Comparison of ENCODE assay signal across 26 cellular contexts in the genomic region with DNA sequence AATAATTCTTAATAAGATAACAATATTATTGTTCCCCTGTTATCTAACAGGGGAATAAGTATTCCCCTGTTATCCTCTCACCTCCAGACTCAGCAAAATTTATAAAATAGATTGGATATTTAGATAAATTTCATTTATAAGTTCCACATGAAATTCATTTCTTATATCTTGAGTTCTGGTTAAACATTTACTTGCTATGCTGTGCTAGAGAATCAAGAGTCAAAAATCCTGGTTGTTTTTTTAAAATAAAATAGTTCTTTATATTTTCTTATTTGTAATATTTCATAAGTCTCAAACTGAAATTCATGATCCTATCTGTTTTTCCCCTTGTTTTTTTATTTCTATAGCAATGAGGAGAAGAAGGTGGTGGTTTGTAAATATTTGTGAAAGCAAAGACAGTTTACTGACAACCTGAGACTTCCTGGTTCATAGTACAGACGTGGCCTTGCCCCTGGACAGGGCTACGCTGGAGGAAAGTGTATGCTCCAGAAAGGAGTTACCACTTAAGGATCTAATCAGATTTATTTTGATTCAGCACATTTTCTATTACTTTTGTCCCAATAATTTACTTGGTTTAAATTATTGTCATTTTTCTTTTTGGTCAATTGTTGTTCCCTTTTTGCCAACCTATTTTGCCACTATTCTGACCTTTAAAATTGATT. TPM values are rescaled to one million over a fixed set of nuclear protein-coding genes. Genes with fewer than 3 reads are reported as not detected.
DNase-seq lines count a peak whose midpoint lies in the region; ATAC-seq, FAIRE-seq and TF ChIP-seq lines count a peak whose summit lies in the region.
"Had no signal": no experiment of that assay in that cellular context is flagged by ENCODE, and none has a peak within 500 bp of the region (broad histone marks: within the 10 kb centered on the region; RNA-seq: fewer than 3 reads in every experiment).

No MANE protein-coding gene starts in this region.

- BruUV-seq in HepG2 (replicated peaks; lab: Mats Ljungman, UMichigan) = no TSS peak

- H3K27me3 Mint-ChIP-seq in astrocyte (ENCODE audit: low read depth, unreplicated experiment) = no peaks in the 10 kb centered on the region
- H3K27me3 Mint-ChIP-seq in activated T-cell treated with anti-CD3 and anti-CD28 coated beads, Interleukin-2, amount 50 U/mL, for 24 hours = peaks cover 26% of the 10 kb centered on the region
- H3K27me3 Mint-ChIP-seq: dendritic cell treated with granulocyte-macrophage colony-stimulating factor and Interleukin-4, amounts not matched to agents 40 ng/mL and 50 ng/mL, for 4 days had no signal

- CTCF ChIA-PET in A549 (lab: Yijun Ruan, JAX) (no interaction called here), HepG2 (lab: Yijun Ruan, JAX; ENCODE audit: low intra/inter-chr PET ratio, low total read pairs) (no interaction called here)

- H3K9ac ChIP-seq in astrocyte (ENCODE audit: low read length) (no peak overlapping the region), HepG2 (ENCODE audit: insufficient read depth, low read depth, low read length) (no peak overlapping the region), smooth muscle cell (ENCODE audit: low read depth) (no peak overlapping the region)
- H3K9ac ChIP-seq: GM23248, parathyroid adenoma had no signal

- no peaks in the 10 kb centered on the region for H3K9me3 ChIP-seq in A549
- no peaks in the 10 kb centered on the region for H3K9me3 ChIP-seq in astrocyte (ENCODE audit: insufficient read depth, low read depth, low read length)
- H3K9me3 ChIP-seq in HepG2 (ENCODE audit: low read length) = no peaks in the 10 kb centered on the region
- H3K9me3 ChIP-seq in smooth muscle cell (replicated peaks; ENCODE audit: low read depth) = no peaks in the 10 kb centered on the region
- H3K9me3 ChIP-seq: thoracic aorta had no signal

- TF ChIP-seq EP300 in A549 (IDR thresholded peaks at IDR 0.05) (no peak), HepG2 (IDR thresholded peaks at IDR 0.05; ENCODE audit: low read depth in 2 of 2, low read length in 2 of 2) (no peak), HepG2 (CRISPR knock-in tag; IDR thresholded peaks at IDR 0.05; ENCODE audit: borderline replicate concordance) (no peak)

- H3K27me3 ChIP-seq in astrocyte (ENCODE audit: insufficient read depth, low read length) = no peaks in the 10 kb centered on the region
- no peaks in the 10 kb centered on the region for H3K27me3 ChIP-seq in HepG2 (ENCODE audit: control insufficient read depth in 1 of 2, insufficient read depth in 2 of 2, low read length in 2 of 2)
- H3K27me3 ChIP-seq in smooth muscle cell (ENCODE audit: low read depth) = no peaks in the 10 kb centered on the region

- H3K79me2 ChIP-seq in astrocyte (ENCODE audit: insufficient read depth, low read length) = no peaks in the 10 kb centered on the region
- H3K79me2 ChIP-seq in HepG2 (ENCODE audit: insufficient read depth, low read length) = no peaks in the 10 kb centered on the region
- no peaks in the 10 kb centered on the region for H3K79me2 ChIP-seq in smooth muscle cell (ENCODE audit: low read depth)
- H3K79me2 ChIP-seq: parathyroid adenoma had no signal

- H3F3A ChIP-seq in smooth muscle cell (ENCODE audit: low read depth) = no peaks in the 10 kb centered on the region

- FAIRE-seq in A549 (lab: Jason Lieb, UNC) = no peak
- FAIRE-seq in astrocyte (lab: Jason Lieb, UNC) = no peak
- peak; percentile 39 for FAIRE-seq in HepG2 (lab: Jason Lieb, UNC)
- FAIRE-seq: bronchial epithelial cell, GM12878, GM19239 had no signal

- in situ Hi-C loops in HepG2 (cut with HindIII; ENCODE audit: extremely low pct_ligation_motif_present, low pct_unique_long_range_greater_than_20kb) = no loop called here

- H2AFZ ChIP-seq in astrocyte (ENCODE audit: low read depth, low read length) = no peak overlapping the region
- no peak overlapping the region for H2AFZ ChIP-seq in HepG2 (ENCODE audit: low read length)
- H2AFZ ChIP-seq in smooth muscle cell (ENCODE audit: low read depth) = no peak overlapping the region
- H2AFZ ChIP-seq: parathyroid adenoma had no signal

- WGBS in A549 (ENCODE audit: missing lambda C conversion rate) = 2% methylated on average over 2 of the region's 2 CpGs
- WGBS in HepG2 (ENCODE audit: low lambda C conversion rate) = 0% methylated on average over 2 of the region's 2 CpGs
- WGBS in smooth muscle cell (ENCODE audit: low lambda C conversion rate) = 88% methylated on average over 2 of the region's 2 CpGs

- DNase-seq in A549 (ENCODE audit: low read depth in 1 of 2, low spot score in 1 of 2) (peak; percentile 20 to 71), LoVo (ENCODE audit: low spot score) (peak; percentile 58), astrocyte (ENCODE audit: low read depth) (no peak), HepG2 (ENCODE audit: low spot score) (no peak), NCI-H146 (lab: John Stamatoyannopoulos, UW) (no peak), NCI-H345 treated with DMSO at 0.1 percent for 48 hours (lab: John Stamatoyannopoulos, UW; ENCODE audit: unreplicated experiment) (no peak), smooth muscle cell (lab: John Stamatoyannopoulos, UW; ENCODE audit: unreplicated experiment) (no peak)
- DNase-seq in activated T-cell treated with anti-CD3 and anti-CD28 coated beads, Interleukin-2, amount 50 U/mL, for 24 hours = no peak
- DNase-seq: activated CD4-positive, alpha-beta T cell treated with anti-CD3 and anti-CD28 coated beads, Interleukin-2, amount 10 ng/mL, durations not matched to agents 24 days and 14 days; activated naive CD8-positive, alpha-beta T cell treated with anti-CD3 and anti-CD28 coated beads, Interleukin-2, amount 50 U/mL, for 24 hours; DMS 273 treated with DMSO at 0.1 percent for 48 hours; natural killer cell; NCI-H1694 treated with DMSO at 0.1 percent for 48 hours; NCI-H345; stimulated activated CD4-positive, alpha-beta T cell treated with anti-CD3 and anti-CD28 coated beads, Interleukin-1b, Interleukin-23, amount 100 ng/mL, for 48 hours; stimulated activated naive B cell treated with anti-CD40 and anti-IgM and Interleukin-4, amounts not matched to agents 10 μg/mL and 1 μg/mL and 100 μg/mL, for 72 hours; SW 1271 had no signal

- TF ChIP-seq POLR2A in A549 (IDR thresholded peaks at IDR 0.05; ENCODE audit: low read length) (no peak), HepG2 (IDR thresholded peaks at IDR 0.05; ENCODE audit: insufficient read depth in 1 of 2, low read depth in 2 of 2, low read length in 2 of 2) (no peak)

- no peaks in the 10 kb centered on the region for H3K36me3 Mint-ChIP-seq in astrocyte (ENCODE audit: low read depth, unreplicated experiment)
- H3K36me3 Mint-ChIP-seq in activated T-cell treated with anti-CD3 and anti-CD28 coated beads, Interleukin-2, amount 50 U/mL, for 24 hours (ENCODE audit: low read depth) = no peaks in the 10 kb centered on the region
- H3K36me3 Mint-ChIP-seq: natural killer cell; stimulated activated naive B cell treated with anti-CD40 and anti-IgM and Interleukin-4, amounts not matched to agents 10 μg/mL and 1 μg/mL and 100 μg/mL, for 72 hours had no signal

- POLR2A ChIA-PET in A549 (lab: Yijun Ruan, JAX) = no interaction called here
- POLR2A ChIA-PET in HepG2 (lab: Yijun Ruan, JAX) = no interaction called here

- no peak overlapping the region for H3K4me3 Mint-ChIP-seq in astrocyte (ENCODE audit: unreplicated experiment)
- no peak overlapping the region for H3K4me3 Mint-ChIP-seq in activated T-cell treated with anti-CD3 and anti-CD28 coated beads, Interleukin-2, amount 50 U/mL, for 24 hours
- H3K4me3 Mint-ChIP-seq: activated CD4-positive, alpha-beta T cell treated with anti-CD3 and anti-CD28 coated beads, Interleukin-2, amount 10 ng/mL, durations not matched to agents 24 days and 14 days; activated naive CD8-positive, alpha-beta T cell treated with anti-CD3 and anti-CD28 coated beads, Interleukin-2, amount 50 U/mL, for 24 hours; dendritic cell treated with granulocyte-macrophage colony-stimulating factor and Interleukin-4, amounts not matched to agents 40 ng/mL and 50 ng/mL, for 4 days; natural killer cell; stimulated activated naive B cell treated with anti-CD40 and anti-IgM and Interleukin-4, amounts not matched to agents 10 μg/mL and 1 μg/mL and 100 μg/mL, for 72 hours had no signal

- H3K36me3 ChIP-seq in astrocyte (ENCODE audit: insufficient read depth, low read length) = no peaks in the 10 kb centered on the region
- no peaks in the 10 kb centered on the region for H3K36me3 ChIP-seq in HepG2 (replicated peaks in 1 of 2; ENCODE audit: control insufficient read depth in 1 of 2, insufficient read depth in 2 of 2, low read length in 2 of 2)
- H3K36me3 ChIP-seq in smooth muscle cell (ENCODE audit: low read depth) = no peaks in the 10 kb centered on the region
- H3K36me3 ChIP-seq: thoracic aorta had no signal

- peak overlapping the region; percentile 69 for H3K27ac Mint-ChIP-seq in astrocyte (ENCODE audit: unreplicated experiment)
- H3K27ac Mint-ChIP-seq in activated T-cell treated with anti-CD3 and anti-CD28 coated beads, Interleukin-2, amount 50 U/mL, for 24 hours = no peak overlapping the region
- H3K27ac Mint-ChIP-seq: activated CD4-positive, alpha-beta T cell treated with anti-CD3 and anti-CD28 coated beads, Interleukin-2, amount 10 ng/mL, durations not matched to agents 24 days and 14 days; activated naive CD8-positive, alpha-beta T cell treated with anti-CD3 and anti-CD28 coated beads, Interleukin-2, amount 50 U/mL, for 24 hours; dendritic cell treated with granulocyte-macrophage colony-stimulating factor and Interleukin-4, amounts not matched to agents 40 ng/mL and 50 ng/mL, for 4 days; natural killer cell; stimulated activated naive B cell treated with anti-CD40 and anti-IgM and Interleukin-4, amounts not matched to agents 10 μg/mL and 1 μg/mL and 100 μg/mL, for 72 hours had no signal

- TF ChIP-seq CTCF in A549 (IDR thresholded peaks at IDR 0.05) = no peak
- TF ChIP-seq CTCF in astrocyte (IDR thresholded peaks at IDR 0.05; ENCODE audit: insufficient read depth, low read depth, low read length) = no peak
- no peak for TF ChIP-seq CTCF in HepG2 (CRISPR knock-in tag; IDR thresholded peaks at IDR 0.05)
- TF ChIP-seq CTCF in smooth muscle cell (IDR thresholded peaks at IDR 0.05; ENCODE audit: borderline replicate concordance, insufficient read depth, poor library complexity, severe bottlenecking) = no peak

- H3K4me2 ChIP-seq in A549 (peak overlapping the region; percentile 60), astrocyte (ENCODE audit: low read length) (no peak overlapping the region), HepG2 (ENCODE audit: low read depth, low read length) (peak overlapping the region; percentile 39; the same call in 1 of the 2 replicates), smooth muscle cell (no peak overlapping the region)

- H3K9me3 Mint-ChIP-seq in astrocyte (ENCODE audit: unreplicated experiment) = no peaks in the 10 kb centered on the region
- no peaks in the 10 kb centered on the region for H3K9me3 Mint-ChIP-seq in activated T-cell treated with anti-CD3 and anti-CD28 coated beads, Interleukin-2, amount 50 U/mL, for 24 hours
- H3K9me3 Mint-ChIP-seq: activated CD4-positive, alpha-beta T cell treated with anti-CD3 and anti-CD28 coated beads, Interleukin-2, amount 10 ng/mL, durations not matched to agents 24 days and 14 days; activated naive CD8-positive, alpha-beta T cell treated with anti-CD3 and anti-CD28 coated beads, Interleukin-2, amount 50 U/mL, for 24 hours; dendritic cell treated with granulocyte-macrophage colony-stimulating factor and Interleukin-4, amounts not matched to agents 40 ng/mL and 50 ng/mL, for 4 days; natural killer cell; stimulated activated naive B cell treated with anti-CD40 and anti-IgM and Interleukin-4, amounts not matched to agents 10 μg/mL and 1 μg/mL and 100 μg/mL, for 72 hours had no signal

- peak; percentile 83 to 93; a peak in 5 of 6 replicates for ATAC-seq in A549
- ATAC-seq in HepG2 = no peak
- ATAC-seq: activated naive CD8-positive, alpha-beta T cell treated with anti-CD3 and anti-CD28 coated beads, Interleukin-2, amount 50 U/mL, for 24 hours; natural killer cell; stimulated activated naive B cell treated with anti-CD40 and anti-IgM and Interleukin-4, amounts not matched to agents 10 μg/mL and 1 μg/mL and 100 μg/mL, for 72 hours had no signal

- TF ChIP-seq RAD21 in A549 (conservative IDR thresholded peaks at IDR 0.05 in 1 of 2, IDR thresholded peaks at IDR 0.05 in 1 of 2) = no peak
- no peak for TF ChIP-seq RAD21 in HepG2 (CRISPR knock-in tag; IDR thresholded peaks at IDR 0.05)

- peaks cover 25% of the 10 kb centered on the region for H3K4me1 ChIP-seq in A549
- no peaks in the 10 kb centered on the region for H3K4me1 ChIP-seq in astrocyte (ENCODE audit: insufficient read depth, low read length)
- H3K4me1 ChIP-seq in HepG2 (ENCODE audit: insufficient read depth, low read length) = peaks cover 17% of the 10 kb centered on the region
- H3K4me1 ChIP-seq in smooth muscle cell (ENCODE audit: low read depth) = no peaks in the 10 kb centered on the region
- H3K4me1 ChIP-seq: parathyroid adenoma had no signal

- H3K27ac ChIP-seq in A549 (peak overlapping the region; percentile 63 to 71), astrocyte (ENCODE audit: low read depth, low read length) (no peak overlapping the region), HepG2 (ENCODE audit: extremely low read length, insufficient read depth, low read length) (no peak overlapping the region), smooth muscle cell (ENCODE audit: low read depth) (no peak overlapping the region)
- H3K27ac ChIP-seq: C4-2B, GM23248, HL-60, parathyroid adenoma, thoracic aorta had no signal

- H3K4me3 ChIP-seq in A549 (no peak overlapping the region), astrocyte (ENCODE audit: insufficient read depth, low read depth, low read length) (no peak overlapping the region), HepG2 (replicated peaks in 1 of 3; ENCODE audit: insufficient read depth in 1 of 3, low read depth in 2 of 3, low read length in 3 of 3) (no peak overlapping the region), smooth muscle cell (no peak overlapping the region)
- H3K4me3 ChIP-seq: GM12878, GM23248, thoracic aorta had no signal

- no peaks in the 10 kb centered on the region for H4K20me1 ChIP-seq in astrocyte (ENCODE audit: insufficient read depth, low read length)
- no peaks in the 10 kb centered on the region for H4K20me1 ChIP-seq in HepG2 (ENCODE audit: insufficient read depth, low read length)
- no peaks in the 10 kb centered on the region for H4K20me1 ChIP-seq in smooth muscle cell (ENCODE audit: low read depth)

- peaks cover 16% of the 10 kb centered on the region for H3K4me1 Mint-ChIP-seq in astrocyte (ENCODE audit: low read depth, unreplicated experiment)
- no peaks in the 10 kb centered on the region for H3K4me1 Mint-ChIP-seq in activated T-cell treated with anti-CD3 and anti-CD28 coated beads, Interleukin-2, amount 50 U/mL, for 24 hours (ENCODE audit: low read depth)
- H3K4me1 Mint-ChIP-seq: activated CD4-positive, alpha-beta T cell treated with anti-CD3 and anti-CD28 coated beads, Interleukin-2, amount 10 ng/mL, durations not matched to agents 24 days and 14 days; activated naive CD8-positive, alpha-beta T cell treated with anti-CD3 and anti-CD28 coated beads, Interleukin-2, amount 50 U/mL, for 24 hours; natural killer cell; stimulated activated naive B cell treated with anti-CD40 and anti-IgM and Interleukin-4, amounts not matched to agents 10 μg/mL and 1 μg/mL and 100 μg/mL, for 72 hours had no signal

- intact Hi-C loops in HepG2 (cut with micrococcal nuclease; ENCODE audit: unreplicated experiment) = no loop called here

RNA-seq across cellular contexts. Expression of gene MARCKS, which starts 37.8 kb away (rescaled TPM):
- polyA plus RNA-seq in A549 (2011; rRNA removed) (28.2 and 39.4 TPM in 2 replicates), A549 (2017; fragmentation: RNase III; extraction: RNeasy Plus Mini Kit Qiagen cat#74134 plus additional on column Dnase treatment) (20.2 to 26.3 TPM (median 21.2 TPM) in 3 replicates), HepG2 (2011; rRNA removed) (24.3 and 30.5 TPM in 2 replicates), smooth muscle cell (157 and 172 TPM in 2 replicates)
- polyA plus RNA-seq in A549 (2012; cell fraction: cytosol; rRNA removed) = 7.2 and 9.1 TPM in 2 replicates
- polyA plus RNA-seq in A549 (2012; cell fraction: nucleus; rRNA removed) = 13.3 and 13.9 TPM in 2 replicates
- 9.8 TPM in 2 replicates for polyA minus RNA-seq in A549 (2011; rRNA and poly(A)+ RNA removed)
- total RNA-seq in astrocyte (240 and 261 TPM in 2 replicates), HepG2 (2016; rRNA removed; fragmentation: Illumina TruSeq; extraction: Trizol) (39.5 and 46.7 TPM in 2 replicates), smooth muscle cell (206 and 217 TPM in 2 replicates)
- total RNA-seq in HepG2 (2016; cell fraction: cytosol; rRNA removed; fragmentation: Illumina TruSeq; extraction: Trizol; ENCODE audit: low read depth) = 2.8 and 3.4 TPM in 2 replicates
- 39.2 and 41.6 TPM in 2 replicates for total RNA-seq in HepG2 (2016; cell fraction: insoluble cytoplasmic fraction; rRNA removed; fragmentation: Illumina TruSeq; extraction: Trizol)
- 15.5 and 19.6 TPM in 2 replicates for total RNA-seq in HepG2 (2016; cell fraction: membrane; rRNA removed; fragmentation: Illumina TruSeq; extraction: Trizol)
- 34.9 and 35.7 TPM in 2 replicates for total RNA-seq in HepG2 (2016; cell fraction: nucleus; rRNA removed; fragmentation: Illumina TruSeq; extraction: Trizol)
- 12.3 and 17.5 TPM in 2 replicates for polyA plus RNA-seq in HepG2 (2011; cell fraction: cytosol; rRNA removed)
- 7.7 and 10.1 TPM in 2 replicates for polyA plus RNA-seq in HepG2 (2011; cell fraction: nucleus; rRNA removed)
- 46.4 and 60.2 TPM in 2 replicates for polyA plus RNA-seq in HepG2 (2012)
- polyA plus RNA-seq in HepG2 (2016; cell fraction: cytosol; fragmentation: Illumina TruSeq; extraction: Trizol; ENCODE audit: low read depth) = 4.2 and 4.7 TPM in 2 replicates
- 53.4 and 58.8 TPM in 2 replicates for polyA plus RNA-seq in HepG2 (2016; cell fraction: insoluble cytoplasmic fraction; fragmentation: Illumina TruSeq; extraction: Trizol; ENCODE audit: low read depth)
- polyA plus RNA-seq in HepG2 (2016; cell fraction: membrane; fragmentation: Illumina TruSeq; extraction: Trizol; ENCODE audit: low read depth) = 14.5 and 14.9 TPM in 2 replicates
- polyA plus RNA-seq in HepG2 (2016; cell fraction: nucleus; fragmentation: Illumina TruSeq; extraction: Trizol; ENCODE audit: insufficient read depth, low read depth) = 42.7 and 48.0 TPM in 2 replicates
- polyA minus RNA-seq in HepG2 (2011; rRNA and poly(A)+ RNA removed; ENCODE audit: low replicate concordance) = 0.07 and 12.9 TPM in 2 replicates
- polyA minus RNA-seq in HepG2 (2011; cell fraction: cytosol; rRNA and poly(A)+ RNA removed) = 32.4 and 32.5 TPM in 2 replicates
- 18.7 and 19.6 TPM in 2 replicates for polyA minus RNA-seq in HepG2 (2011; cell fraction: nucleus; rRNA and poly(A)+ RNA removed)

Comparison
In these comparisons a context has a peak if more than half of its experiments do, and no peak if none do; other contexts are left out.
1. DNase-seq: peak in A549 (2 of 2) and LoVo (single experiment); none in astrocyte (single experiment), HepG2 (single experiment), NCI-H146 (single experiment), NCI-H345 treated with DMSO at 0.1 percent for 48 hours (single experiment), smooth muscle cell (single experiment) and activated T-cell treated with anti-CD3 and anti-CD28 coated beads, Interleukin-2, amount 50 U/mL, for 24 hours (single experiment).
2. H3K27ac ChIP-seq: peak in A549 (2 of 2); none in astrocyte (single experiment), HepG2 (single experiment) and smooth muscle cell (single experiment).
3. H3K4me2 ChIP-seq: peak in A549 (single experiment) and HepG2 (single experiment); none in astrocyte (single experiment) and smooth muscle cell (single experiment).